15 cellular contexts compared by ENCODE assay signal in genomic region chr10:110835841-110836240, GRCh38. TPM values are rescaled to one million over a fixed set of nuclear protein-coding genes. Genes with fewer than 3 reads are reported as not detected.
DNase-seq lines count a peak whose midpoint lies in the region; ATAC-seq and TF ChIP-seq lines count a peak whose summit lies in the region.
"Had no signal": no experiment of that assay in that cellular context is flagged by ENCODE, and none has a peak within 500 bp of the region (broad histone marks: within the 10 kb centered on the region; RNA-seq: fewer than 3 reads in every experiment).

No MANE protein-coding gene starts in this region.

- no peaks in the 10 kb centered on the region for H3K9me2 ChIP-seq in hepatocyte (replicated peaks; ENCODE audit: insufficient read depth)

- CTCF ChIA-PET in CD8-positive, alpha-beta T cell (lab: Charles Lee), result interaction anchor here (0.8 to 3.7 kb wide), 9 partner anchors 11 to 90 kb away, joined by 3 to 14 read pairs (median 3); no protein-coding TSS in a partner anchor
- CTCF ChIA-PET in activated CD8-positive, alpha-beta T cell treated with anti-CD3 and anti-CD28 coated beads for 36 hours (lab: Charles Lee), result interaction anchor here (1.0 to 1.8 kb wide), 4 partner anchors 15 to 36 kb away, joined by 3 to 5 read pairs (median 4); partner anchors contain the start of gene PDCD4

- POLR2A ChIA-PET in CD8-positive, alpha-beta T cell (lab: Charles Lee), result interaction anchor here (0.8 to 2.8 kb wide), 6 partner anchors 22 to 82 kb away, joined by 3 to 15 read pairs (median 4); partner anchors contain the start of gene PDCD4
- POLR2A ChIA-PET in activated CD8-positive, alpha-beta T cell treated with anti-CD3 and anti-CD28 coated beads for 36 hours (lab: Charles Lee), result interaction anchor here (1.5 kb wide), 2 partner anchors 15 to 23 kb away, joined by 3 to 5 read pairs; no protein-coding TSS in a partner anchor

- peaks cover 37% of the 10 kb centered on the region for H3K4me1 ChIP-seq in CD8-positive, alpha-beta T cell (ENCODE audit: insufficient read depth, low read length)
- peaks cover 66% of the 10 kb centered on the region for H3K4me1 ChIP-seq in hepatocyte (ENCODE audit: insufficient read depth)
- H3K4me1 ChIP-seq in sigmoid colon, result peaks cover 2 to 61% (median 57%) of the 10 kb centered on the region in 4 donors
- peaks cover 0 to 9% (median 3%) of the 10 kb centered on the region in 4 donors for H3K4me1 ChIP-seq in right lobe of liver

- H3K9me3 Mint-ChIP-seq in CD8-positive, alpha-beta T cell, result no peaks in the 10 kb centered on the region
- H3K9me3 Mint-ChIP-seq in activated CD8-positive, alpha-beta T cell treated with anti-CD3 and anti-CD28 coated beads for 36 hours, result no peaks in the 10 kb centered on the region

- H3K4me3 Mint-ChIP-seq in CD8-positive, alpha-beta T cell, result peak overlapping the region; percentile 45
- no peak overlapping the region for H3K4me3 Mint-ChIP-seq in activated CD8-positive, alpha-beta T cell treated with anti-CD3 and anti-CD28 coated beads for 36 hours

- no peak for DNase-seq in CD8-positive, alpha-beta T cell
- no peak for DNase-seq in activated CD8-positive, alpha-beta T cell treated with anti-CD3 and anti-CD28 coated beads for 36 hours
- DNase-seq in hepatocyte (ENCODE audit: low spot score) (no peak), sigmoid colon (peak; percentile 59), COLO668 (lab: John Stamatoyannopoulos, UW; ENCODE audit: unreplicated experiment) (no peak), right lobe of liver (no peak)
- DNase-seq in activated CD8-positive, alpha-beta memory T cell treated with anti-CD3 and anti-CD28 coated beads for 24 hours, result no peak
- DNase-seq: activated naive CD4-positive, alpha-beta T cell treated with Interleukin-2 at 50 U/mL for 16 hours; KG1; NCI-H1436; NCI-H446 treated with DMSO at 0.1 percent for 48 hours; small intestine had no signal

- no peaks in the 10 kb centered on the region for H4K20me1 ChIP-seq in hepatocyte (ENCODE audit: insufficient read depth, poor library complexity, severe bottlenecking)

- TF ChIP-seq POLR2A in sigmoid colon (IDR thresholded peaks at IDR 0.05) (no peak), right lobe of liver (IDR thresholded peaks at IDR 0.05) (no peak)

- no peaks in the 10 kb centered on the region for H3K27me3 Mint-ChIP-seq in CD8-positive, alpha-beta T cell (ENCODE audit: low read depth)
- H3K27me3 Mint-ChIP-seq in activated CD8-positive, alpha-beta T cell treated with anti-CD3 and anti-CD28 coated beads for 36 hours, result no peaks in the 10 kb centered on the region

- H3K27me3 ChIP-seq in CD8-positive, alpha-beta T cell (ENCODE audit: insufficient read depth, low read length), result no peaks in the 10 kb centered on the region
- H3K27me3 ChIP-seq in hepatocyte (no peaks in the 10 kb centered on the region), sigmoid colon (no peaks in the 10 kb centered on the region), right lobe of liver (no peaks in the 10 kb centered on the region)

- H3K9me3 ChIP-seq in CD8-positive, alpha-beta T cell (ENCODE audit: low read length), result no peaks in the 10 kb centered on the region
- H3K9me3 ChIP-seq in hepatocyte (ENCODE audit: low read depth), result no peaks in the 10 kb centered on the region
- H3K9me3 ChIP-seq in sigmoid colon, result no peaks in the 10 kb centered on the region
- no peaks in the 10 kb centered on the region for H3K9me3 ChIP-seq in right lobe of liver

- H3K79me2 ChIP-seq in hepatocyte, result no peaks in the 10 kb centered on the region

- no peaks in the 10 kb centered on the region for H3K36me3 ChIP-seq in CD8-positive, alpha-beta T cell (ENCODE audit: insufficient read depth, low read length)
- no peaks in the 10 kb centered on the region for H3K36me3 ChIP-seq in hepatocyte (replicated peaks; ENCODE audit: insufficient read depth, low read depth)
- H3K36me3 ChIP-seq in sigmoid colon, result no peaks in the 10 kb centered on the region
- H3K36me3 ChIP-seq in right lobe of liver, result no peaks in the 10 kb centered on the region

- peak overlapping the region; percentile 97 for H3K27ac Mint-ChIP-seq in CD8-positive, alpha-beta T cell
- peak overlapping the region; percentile 44 for H3K27ac Mint-ChIP-seq in activated CD8-positive, alpha-beta T cell treated with anti-CD3 and anti-CD28 coated beads for 36 hours

- peaks cover 44% of the 10 kb centered on the region for H3K4me1 Mint-ChIP-seq in CD8-positive, alpha-beta T cell (ENCODE audit: low read depth)
- peaks cover 48% of the 10 kb centered on the region for H3K4me1 Mint-ChIP-seq in activated CD8-positive, alpha-beta T cell treated with anti-CD3 and anti-CD28 coated beads for 36 hours (ENCODE audit: low read depth)

- ATAC-seq in CD8-positive, alpha-beta T cell, result no peak
- ATAC-seq in activated CD8-positive, alpha-beta T cell treated with anti-CD3 and anti-CD28 coated beads for 36 hours, result no peak
- no peak for ATAC-seq in GM19395 (IDR thresholded peaks at IDR 0.05; ENCODE audit: unreplicated experiment)
- ATAC-seq in right lobe of liver, result no peak
- ATAC-seq: left lobe of liver, SK-N-SH treated with all-trans-retinoic acid at 6 μM for 48 hours had no signal

- WGBS in hepatocyte (ENCODE audit: low lambda C conversion rate, missing lambda C conversion rate), result 76% methylated on average over 7 of the region's 7 CpGs
- WGBS in sigmoid colon, 2 donors, result 76 to 86% methylated on average over 7 of the region's 7 CpGs
- 90% methylated on average over 6 of the region's 7 CpGs for WGBS in right lobe of liver (ENCODE audit: insufficient coverage, low coverage, low lambda C conversion rate, missing lambda C conversion rate)

- no peak for TF ChIP-seq EP300 in sigmoid colon (IDR thresholded peaks at IDR 0.05)

- no peak overlapping the region for H3K27ac ChIP-seq in CD8-positive, alpha-beta T cell (ENCODE audit: low read depth, low read length)
- H3K27ac ChIP-seq in hepatocyte (peak overlapping the region; percentile 88), sigmoid colon (peak overlapping the region; percentile 67 to 95 (median 82)), right lobe of liver (no peak overlapping the region)

- peak overlapping the region; percentile 43 for H3K4me2 ChIP-seq in hepatocyte

- H3K4me3 ChIP-seq in CD8-positive, alpha-beta T cell (ENCODE audit: low read depth, low read length), result no peak overlapping the region
- H3K4me3 ChIP-seq in hepatocyte, result no peak overlapping the region
- H3K4me3 ChIP-seq in sigmoid colon, result no peak overlapping the region
- no peak overlapping the region for H3K4me3 ChIP-seq in right lobe of liver

- intact Hi-C loops in CD8-positive, alpha-beta T cell (cut with DNase I, micrococcal nuclease), result loop anchor here (1.0 to 5.0 kb wide), 3 partner anchors 34 to 36 kb away; partner anchors contain the start of gene PDCD4 (in 1 of the 2)
- intact Hi-C loops in activated CD8-positive, alpha-beta T cell treated with anti-CD3 and anti-CD28 coated beads for 36 hours (cut with micrococcal nuclease), result no loop called here
- intact Hi-C loops in sigmoid colon (cut with DNase I), result no loop called here
- intact Hi-C loops in right lobe of liver (cut with DNase I), result no loop called here

- no peak overlapping the region for H2AFZ ChIP-seq in hepatocyte

- no peaks in the 10 kb centered on the region for H3K36me3 Mint-ChIP-seq in CD8-positive, alpha-beta T cell
- peaks cover 4% of the 10 kb centered on the region for H3K36me3 Mint-ChIP-seq in activated CD8-positive, alpha-beta T cell treated with anti-CD3 and anti-CD28 coated beads for 36 hours (ENCODE audit: low read depth)

- no peak for TF ChIP-seq CTCF in CD8-positive, alpha-beta T cell (IDR thresholded peaks at IDR 0.05)
- no peak for TF ChIP-seq CTCF in activated CD8-positive, alpha-beta T cell treated with anti-CD3 and anti-CD28 coated beads for 36 hours (IDR thresholded peaks at IDR 0.05)
- no peak for TF ChIP-seq CTCF in hepatocyte (IDR thresholded peaks at IDR 0.05; ENCODE audit: poor library complexity)
- TF ChIP-seq CTCF in sigmoid colon (IDR thresholded peaks at IDR 0.05), result no peak
- TF ChIP-seq CTCF in right lobe of liver (IDR thresholded peaks at IDR 0.05), result no peak

RNA-seq across cellular contexts. Expression of gene PDCD4, which starts 35.9 kb away (rescaled TPM):
- 100 to 1,000 TPM; 672 to 688 TPM for total RNA-seq in CD8-positive, alpha-beta T cell
- 100 to 1,000 TPM; 186 to 190 TPM for total RNA-seq in activated CD8-positive, alpha-beta T cell treated with anti-CD3 and anti-CD28 coated beads for 36 hours
- total RNA-seq in hepatocyte, result 246 and 315 TPM in 2 replicates
- polyA plus RNA-seq in hepatocyte, result 791 and 862 TPM in 2 replicates
- total RNA-seq in sigmoid colon, result 100 to 1,000 TPM in 3 of 4 donors, 10 to 100 TPM in 1; 64.3 to 140 (median 127) TPM
- 100 to 1,000 TPM; 179 to 327 (median 236) TPM for polyA plus RNA-seq in sigmoid colon
- total RNA-seq in right lobe of liver, result 100 to 1,000 TPM in 1 of 6 experiments, 10 to 100 TPM in 5; 10.8 to 105 (median 32.5) TPM

Comparison
In these comparisons a context has a peak if more than half of its experiments do, and no peak if none do; other contexts are left out.
1. H3K27ac ChIP-seq: peak in hepatocyte (single experiment) and sigmoid colon (4 of 4); none in CD8-positive, alpha-beta T cell (single experiment) and right lobe of liver (0 of 3).
2. intact Hi-C loops: an anchor here in CD8-positive, alpha-beta T cell (1.0 to 5.0 kb wide); none called in activated CD8-positive, alpha-beta T cell treated with anti-CD3 and anti-CD28 coated beads for 36 hours, sigmoid colon and right lobe of liver.